ENCODE assay signal across 8 cellular contexts in genomic region chr12:125186471-125187147, GRCh38. TPM values are rescaled to one million over a fixed set of nuclear protein-coding genes. Genes with fewer than 3 reads are reported as not detected.
DNase-seq lines count a peak whose midpoint lies in the region; ATAC-seq and TF ChIP-seq lines count a peak whose summit lies in the region.

No MANE protein-coding gene starts in this region.

- H4K91ac ChIP-seq in trophoblast cell (ENCODE audit: low read depth, low read length), result no peak overlapping the region

- no peak overlapping the region for H3K27ac ChIP-seq in trophoblast cell (ENCODE audit: low read depth, low read length)

- H2BK12ac ChIP-seq in trophoblast cell (ENCODE audit: low read length), result no peak overlapping the region

- no CpG with 5 or more reads among the region's 90 CpGs for WGBS in trophoblast cell (ENCODE audit: extremely low coverage, insufficient coverage, insufficient read length)

- ATAC-seq in GM18867 (IDR thresholded peaks at IDR 0.05; ENCODE audit: unreplicated experiment) (peak; percentile 32), HG02852 (IDR thresholded peaks at IDR 0.05; ENCODE audit: unreplicated experiment) (peak; percentile 19), HG03460 (IDR thresholded peaks at IDR 0.05; ENCODE audit: unreplicated experiment) (no peak)

- H2BK5ac ChIP-seq in trophoblast cell (ENCODE audit: low read depth, low read length, poor library complexity), result no peak overlapping the region

- no peak overlapping the region for H2BK120ac ChIP-seq in trophoblast cell (ENCODE audit: insufficient read depth, low read length, poor library complexity)

- peak overlapping the region; percentile 90 for H3K4me2 ChIP-seq in trophoblast cell (ENCODE audit: low read length)

- H3K79me2 ChIP-seq in trophoblast cell (ENCODE audit: control insufficient read depth, insufficient read depth, low read length, poor library complexity), result no peaks in the 10 kb centered on the region

- H3K79me1 ChIP-seq in trophoblast cell (ENCODE audit: low read length), result no peaks in the 10 kb centered on the region

- H2AK5ac ChIP-seq in trophoblast cell (ENCODE audit: low read length), result no peak overlapping the region

- H3K4me1 ChIP-seq in trophoblast cell (ENCODE audit: control insufficient read depth in 1 of 2, insufficient read depth in 2 of 2, low read length in 2 of 2), result peaks cover 14 to 17% of the 10 kb centered on the region in 2 experiments

- no peak overlapping the region for H4K12ac ChIP-seq in trophoblast cell (ENCODE audit: low read depth, low read length)

- DNase-seq in choroid plexus epithelial cell (ENCODE audit: low read depth) (peak; percentile 32), trophoblast cell (peak in 1 of 2 donors; percentile 27), NOMO-1 treated with DMSO at 0.1 percent for 48 hours (lab: John Stamatoyannopoulos, UW; ENCODE audit: unreplicated experiment) (no peak), NCI-H1092 treated with DMSO at 0.1 percent for 48 hours (lab: John Stamatoyannopoulos, UW) (no peak)
- no peak for DNase-seq in activated naive CD4-positive, alpha-beta T cell treated with Interleukin-2 at 50 U/mL for 16 hours

- no peaks in the 10 kb centered on the region for H3K36me3 ChIP-seq in trophoblast cell (ENCODE audit: control insufficient read depth in 1 of 2, insufficient read depth in 2 of 2, low read length in 2 of 2)

- no peak overlapping the region for H3K4ac ChIP-seq in trophoblast cell (ENCODE audit: low read depth, low read length)

- peaks cover 53% of the 10 kb centered on the region for H3K27me3 ChIP-seq in trophoblast cell (ENCODE audit: insufficient read depth, low read length)

- H4K8ac ChIP-seq in trophoblast cell (ENCODE audit: low read depth, low read length), result no peak overlapping the region

- no peak for TF ChIP-seq CTCF in choroid plexus epithelial cell (conservative IDR thresholded peaks at IDR 0.05; ENCODE audit: low read depth, low read length)

- no peak overlapping the region for H3K18ac ChIP-seq in trophoblast cell (ENCODE audit: low read length)

- H3K9me3 ChIP-seq in trophoblast cell (ENCODE audit: insufficient read depth, low read depth, low read length), result no peaks in the 10 kb centered on the region

- H3K14ac ChIP-seq in trophoblast cell (ENCODE audit: low read length), result no peak overlapping the region

- H3K9ac ChIP-seq in trophoblast cell (ENCODE audit: low read length), result no peak overlapping the region

- no peak overlapping the region for H2AFZ ChIP-seq in trophoblast cell (ENCODE audit: insufficient read depth, low read length, poor library complexity)

- peak overlapping the region; percentile 14 for H3K4me3 ChIP-seq in choroid plexus epithelial cell (ENCODE audit: low read depth, low read length)
- H3K4me3 ChIP-seq in trophoblast cell (ENCODE audit: low read depth, low read length), result peak overlapping the region; percentile 62

- H3K23ac ChIP-seq in trophoblast cell (ENCODE audit: low read length), result no peak overlapping the region

RNA-seq across cellular contexts. Expression of gene TMEM132B, which starts 0.4 kb away (rescaled TPM):
- 2.8 and 3.0 TPM in 2 replicates for polyA plus RNA-seq in trophoblast cell (2013)
